ENCODE assay signal across 1 cellular context in genomic region chr11:62464655-62465054, GRCh38.
TF ChIP-seq lines count a peak whose summit lies in the region.

No MANE protein-coding gene starts in this region.

TF ChIP-seq in IMR-90, 13 proteins besides CTCF, POLR2A, EP300 and RAD21:
- TF ChIP-seq CHD1 (IDR thresholded peaks at IDR 0.05; ENCODE audit: low read depth, low read length) = no peak
- no peak for TF ChIP-seq USF2 (IDR thresholded peaks at IDR 0.05; ENCODE audit: low read depth, low read length)
- TF ChIP-seq FOS (IDR thresholded peaks at IDR 0.05; ENCODE audit: low read depth, low read length) = no peak
- TF ChIP-seq NFE2L2 (IDR thresholded peaks at IDR 0.05; ENCODE audit: low read depth, low read length) = no peak
- TF ChIP-seq BHLHE40 (IDR thresholded peaks at IDR 0.05; ENCODE audit: low read depth, low read length) = no peak
TF ChIP-seq in IMR-90: peak in this region for 0.
